15 cellular contexts compared by ENCODE assay signal in genomic region chr2:48265169-48266013, GRCh38.
"Had no signal": no experiment of that assay in that cellular context is flagged by ENCODE, and none has a peak within 500 bp of the region (broad histone marks: within the 10 kb centered on the region; RNA-seq: fewer than 3 reads in every experiment).

No MANE protein-coding gene starts in this region.

- H3K27me3 ChIP-seq: adrenal gland, right lobe of liver had no signal

- H3K4me1 ChIP-seq: adrenal gland, lower lobe of right lung, psoas muscle had no signal

- H3K36me3 ChIP-seq: adrenal gland, lower lobe of right lung, right lobe of liver had no signal

- H3K4me3 ChIP-seq: adrenal gland, lower lobe of right lung, psoas muscle, right lobe of liver, smooth muscle cell had no signal

- H3K9me3 ChIP-seq: adrenal gland, lower lobe of right lung, psoas muscle, right lobe of liver had no signal

- H3K27ac ChIP-seq: adrenal gland, epithelial cell of prostate, lower lobe of right lung, psoas muscle, right lobe of liver had no signal

- DNase-seq: activated CD4-positive, alpha-beta memory T cell treated with anti-CD3 and anti-CD28 coated beads for 36 hours; activated CD4-positive, alpha-beta T cell treated with anti-CD3 and anti-CD28 coated beads for 36 hours; activated effector memory CD4-positive, alpha-beta T cell treated with Interleukin-2 at 50 U/mL for 16 hours; activated T-cell treated with anti-CD3 and anti-CD28 coated beads, Interleukin-2, amount 50 U/mL, for 4 hours; adrenal gland; head of caudate nucleus; left colon; lower lobe of right lung; psoas muscle; right lobe of liver; stimulated activated naive CD8-positive, alpha-beta T cell treated with anti-CD3 and anti-CD28 coated beads, Interleukin-15, Interleukin-2, amounts not matched to agents 100 U/mL and 50 U/mL, for 24 hours; T-helper 9 cell; trophoblast cell had no signal

- ATAC-seq: activated CD4-positive, alpha-beta T cell treated with anti-CD3 and anti-CD28 coated beads for 36 hours; activated T-cell treated with anti-CD3 and anti-CD28 coated beads, Interleukin-2, amount 50 U/mL, for 4 hours; left colon; psoas muscle; right lobe of liver; stimulated activated naive CD8-positive, alpha-beta T cell treated with anti-CD3 and anti-CD28 coated beads, Interleukin-15, Interleukin-2, amounts not matched to agents 100 U/mL and 50 U/mL, for 24 hours had no signal
